In the genomic region with DNA sequence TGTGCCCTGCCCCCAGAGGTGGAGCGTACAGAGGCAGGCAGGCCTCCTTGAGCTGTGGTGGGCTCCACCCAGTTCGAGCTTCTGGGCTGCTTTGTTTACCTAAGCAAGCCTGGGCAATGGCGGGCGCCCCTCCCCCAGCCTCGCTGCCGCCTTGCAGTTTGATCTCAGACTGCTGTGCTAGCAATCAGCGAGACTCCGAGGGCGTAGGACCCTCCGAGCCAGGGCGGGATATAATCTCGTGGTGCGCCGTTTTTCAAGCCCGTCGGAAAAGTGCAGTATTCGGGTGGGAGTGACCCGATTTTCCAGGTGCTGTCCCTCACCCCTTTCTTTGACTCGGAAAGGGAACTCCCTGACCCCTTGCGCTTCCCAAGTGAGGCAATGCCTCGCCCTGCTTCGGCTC, we compare ENCODE assay signal across 1 cellular context. TPM values are rescaled to one million over a fixed set of nuclear protein-coding genes. Genes with fewer than 3 reads are reported as not detected.
"Had no signal": no experiment of that assay in that cellular context is flagged by ENCODE, and none has a peak within 500 bp of the region (broad histone marks: within the 10 kb centered on the region; RNA-seq: fewer than 3 reads in every experiment).

No MANE protein-coding gene starts in this region.

RNA-seq across cellular contexts. Expression of a gene that starts 7.6 kb away (rescaled TPM):
- total RNA-seq: SK-MEL-5 had no signal
